ENCODE assay signal across 14 cellular contexts in genomic region chr3:46934067-46934466, GRCh38. TPM values are rescaled to one million over a fixed set of nuclear protein-coding genes. Genes with fewer than 3 reads are reported as not detected.
DNase-seq lines count a peak whose midpoint lies in the region; ATAC-seq and TF ChIP-seq lines count a peak whose summit lies in the region.
"Had no signal": no experiment of that assay in that cellular context is flagged by ENCODE, and none has a peak within 500 bp of the region (broad histone marks: within the 10 kb centered on the region; RNA-seq: fewer than 3 reads in every experiment).

No MANE protein-coding gene starts in this region.

- intact Hi-C loops in Right ventricle myocardium superior (cut with DNase I), result loop anchor here (5.0 kb wide), 1 partner anchor 43 kb away; the partner anchor contains the start of genes CCDC12 and NBEAL2
- intact Hi-C loops in esophagus muscularis mucosa (cut with DNase I), result no loop called here

- peak overlapping the region; percentile 88 for H3K27ac Mint-ChIP-seq in osteocyte (ENCODE audit: unreplicated experiment)
- H3K27ac Mint-ChIP-seq in activated naive CD4-positive, alpha-beta T cell treated with anti-CD3 and anti-CD28 coated beads, Interleukin-2, amount 50 U/mL, for 72 hours, result no peak overlapping the region
- H3K27ac Mint-ChIP-seq: progenitor cell of endocrine pancreas had no signal

- peak overlapping the region; percentile 95 for H3K27ac ChIP-seq in cardiac muscle cell
- H3K27ac ChIP-seq in esophagus muscularis mucosa (replicated peaks in 1 of 4), result peak overlapping the region; percentile 73 to 83 (median 78)

- peaks cover 76% of the 10 kb centered on the region for H3K4me1 Mint-ChIP-seq in osteocyte (ENCODE audit: unreplicated experiment)

- H3K4me3 ChIP-seq in cardiac muscle cell (no peak overlapping the region), esophagus muscularis mucosa (no peak overlapping the region)

- H3K9me3 Mint-ChIP-seq in osteocyte (ENCODE audit: unreplicated experiment), result no peaks in the 10 kb centered on the region
- no peaks in the 10 kb centered on the region for H3K9me3 Mint-ChIP-seq in activated naive CD4-positive, alpha-beta T cell treated with anti-CD3 and anti-CD28 coated beads, Interleukin-2, amount 50 U/mL, for 72 hours
- H3K9me3 Mint-ChIP-seq: endodermal cell had no signal

- ATAC-seq in Right ventricle myocardium superior (ENCODE audit: poor library complexity) (no peak), GM21786 (IDR thresholded peaks at IDR 0.05; ENCODE audit: unreplicated experiment) (no peak), HG02884 (IDR thresholded peaks at IDR 0.05; ENCODE audit: unreplicated experiment) (no peak)
- ATAC-seq in activated naive CD4-positive, alpha-beta T cell treated with anti-CD3 and anti-CD28 coated beads, Interleukin-2, amount 50 U/mL, for 72 hours, result no peak

- WGBS in esophagus muscularis mucosa, result 56% methylated on average over 2 of the region's 2 CpGs

- H3K27me3 ChIP-seq in cardiac muscle cell, result no peaks in the 10 kb centered on the region
- no peaks in the 10 kb centered on the region for H3K27me3 ChIP-seq in esophagus muscularis mucosa

- TF ChIP-seq CTCF in cardiac muscle cell (IDR thresholded peaks at IDR 0.05; ENCODE audit: low read depth, low read length), result no peak
- TF ChIP-seq CTCF in esophagus muscularis mucosa (IDR thresholded peaks at IDR 0.05), result no peak
- no peak for TF ChIP-seq CTCF in osteocyte (IDR thresholded peaks at IDR 0.05)

- no peak for TF ChIP-seq POLR2A in esophagus muscularis mucosa (IDR thresholded peaks at IDR 0.05; ENCODE audit: low read depth)

- no peak for TF ChIP-seq EP300 in esophagus muscularis mucosa (IDR thresholded peaks at IDR 0.05)

- no peaks in the 10 kb centered on the region for H3K27me3 Mint-ChIP-seq in osteocyte (ENCODE audit: unreplicated experiment)
- H3K27me3 Mint-ChIP-seq: activated naive CD8-positive, alpha-beta T cell treated with anti-CD3 and anti-CD28 coated beads, Interleukin-2, amount 10 ng/mL, durations not matched to agents 7 days and 5 days; progenitor cell of endocrine pancreas had no signal

- H3K4me1 ChIP-seq in cardiac muscle cell (ENCODE audit: low read depth) (peaks cover 55% of the 10 kb centered on the region), esophagus muscularis mucosa (peaks cover 97 to 99% (median 98%) of the 10 kb centered on the region in 4 donors)

- H3K9me3 ChIP-seq in cardiac muscle cell (ENCODE audit: low read depth) (no peaks in the 10 kb centered on the region), esophagus muscularis mucosa (no peaks in the 10 kb centered on the region)

- H3K36me3 ChIP-seq in cardiac muscle cell, result no peaks in the 10 kb centered on the region
- peaks cover 0 to 25% (median 19%) of the 10 kb centered on the region in 4 donors for H3K36me3 ChIP-seq in esophagus muscularis mucosa

- H3K4me3 Mint-ChIP-seq in osteocyte (ENCODE audit: unreplicated experiment), result no peak overlapping the region
- H3K4me3 Mint-ChIP-seq: activated naive CD8-positive, alpha-beta T cell treated with anti-CD3 and anti-CD28 coated beads, Interleukin-2, amount 10 ng/mL, durations not matched to agents 7 days and 5 days; endodermal cell had no signal

- no peak for DNase-seq in cardiac muscle cell (ENCODE audit: low read depth in 1 of 2, low spot score in 1 of 2)
- no peak for DNase-seq in Right ventricle myocardium superior
- no peak for DNase-seq in esophagus muscularis mucosa (ENCODE audit: extremely low spot score)
- no peak for DNase-seq in osteocyte (ENCODE audit: extremely low spot score, unreplicated experiment)
- DNase-seq in retina, result no peak
- no peak for DNase-seq in activated naive CD4-positive, alpha-beta T cell treated with anti-CD3 and anti-CD28 coated beads, Interleukin-2, amount 50 U/mL, for 72 hours (ENCODE audit: low spot score in 2 of 2)
- DNase-seq: activated CD4-positive, alpha-beta T cell treated with anti-CD3 and anti-CD28 coated beads for 4 hours; activated naive CD8-positive, alpha-beta T cell treated with anti-CD3 and anti-CD28 coated beads, Interleukin-2, amount 10 ng/mL, durations not matched to agents 7 days and 5 days; endodermal cell; NCI-H187 had no signal

- H3K36me3 Mint-ChIP-seq in osteocyte (ENCODE audit: unreplicated experiment), result peaks cover 12% of the 10 kb centered on the region
- H3K36me3 Mint-ChIP-seq in activated naive CD4-positive, alpha-beta T cell treated with anti-CD3 and anti-CD28 coated beads, Interleukin-2, amount 50 U/mL, for 72 hours, result peaks cover 0 to 16% of the 10 kb centered on the region in 2 donors

RNA-seq across cellular contexts. Expression of gene CCDC12, which starts 42.5 kb away (rescaled TPM):
- 43.9 and 53.8 TPM in 2 replicates for total RNA-seq in cardiac muscle cell
- polyA plus RNA-seq in cardiac muscle cell, result 73.1 and 78.4 TPM in 2 replicates
- total RNA-seq in Right ventricle myocardium superior, result 29.2 TPM
- total RNA-seq in esophagus muscularis mucosa, result 10 to 100 TPM; 27.5 to 54.8 (median 36.7) TPM
- 34.5 and 37.4 TPM in 2 replicates for total RNA-seq in osteocyte
- 10 to 100 TPM; 49.3 to 55.2 TPM for total RNA-seq in activated naive CD4-positive, alpha-beta T cell treated with anti-CD3 and anti-CD28 coated beads, Interleukin-2, amount 50 U/mL, for 72 hours

RNA-seq across cellular contexts. Expression of gene NBEAL2, which starts 45.4 kb away (rescaled TPM):
- total RNA-seq in cardiac muscle cell (10.6 and 14.2 TPM in 2 replicates), Right ventricle myocardium superior (11.7 TPM), esophagus muscularis mucosa (10 to 100 TPM; 16.6 to 22.1 (median 21.2) TPM), osteocyte (14.0 and 21.8 TPM in 2 replicates)
- 7.8 and 8.3 TPM in 2 replicates for polyA plus RNA-seq in cardiac muscle cell
- 100 to 1,000 TPM in 1 of 2 donors, 10 to 100 TPM in 1; 75.7 to 122 TPM for total RNA-seq in activated naive CD4-positive, alpha-beta T cell treated with anti-CD3 and anti-CD28 coated beads, Interleukin-2, amount 50 U/mL, for 72 hours

RNA-seq across cellular contexts. Expression of gene PTH1R, which starts 56.5 kb away (rescaled TPM):
- total RNA-seq in cardiac muscle cell (101 and 121 TPM in 2 replicates), Right ventricle myocardium superior (11.8 TPM), esophagus muscularis mucosa (10 to 100 TPM in 2 of 4 donors, 1 to 10 TPM in 2; 2.1 to 26.8 (median 14.5) TPM), osteocyte (12.9 and 15.4 TPM in 2 replicates)
- polyA plus RNA-seq in cardiac muscle cell, result 112 and 164 TPM in 2 replicates
- total RNA-seq in activated naive CD4-positive, alpha-beta T cell treated with anti-CD3 and anti-CD28 coated beads, Interleukin-2, amount 50 U/mL, for 72 hours, result not detected
- total RNA-seq: activated naive CD8-positive, alpha-beta T cell treated with anti-CD3 and anti-CD28 coated beads, Interleukin-2, amount 10 ng/mL, durations not matched to agents 7 days and 5 days; RPMI7951 had no signal
